8 cellular contexts compared by ENCODE assay signal in the genomic region with DNA sequence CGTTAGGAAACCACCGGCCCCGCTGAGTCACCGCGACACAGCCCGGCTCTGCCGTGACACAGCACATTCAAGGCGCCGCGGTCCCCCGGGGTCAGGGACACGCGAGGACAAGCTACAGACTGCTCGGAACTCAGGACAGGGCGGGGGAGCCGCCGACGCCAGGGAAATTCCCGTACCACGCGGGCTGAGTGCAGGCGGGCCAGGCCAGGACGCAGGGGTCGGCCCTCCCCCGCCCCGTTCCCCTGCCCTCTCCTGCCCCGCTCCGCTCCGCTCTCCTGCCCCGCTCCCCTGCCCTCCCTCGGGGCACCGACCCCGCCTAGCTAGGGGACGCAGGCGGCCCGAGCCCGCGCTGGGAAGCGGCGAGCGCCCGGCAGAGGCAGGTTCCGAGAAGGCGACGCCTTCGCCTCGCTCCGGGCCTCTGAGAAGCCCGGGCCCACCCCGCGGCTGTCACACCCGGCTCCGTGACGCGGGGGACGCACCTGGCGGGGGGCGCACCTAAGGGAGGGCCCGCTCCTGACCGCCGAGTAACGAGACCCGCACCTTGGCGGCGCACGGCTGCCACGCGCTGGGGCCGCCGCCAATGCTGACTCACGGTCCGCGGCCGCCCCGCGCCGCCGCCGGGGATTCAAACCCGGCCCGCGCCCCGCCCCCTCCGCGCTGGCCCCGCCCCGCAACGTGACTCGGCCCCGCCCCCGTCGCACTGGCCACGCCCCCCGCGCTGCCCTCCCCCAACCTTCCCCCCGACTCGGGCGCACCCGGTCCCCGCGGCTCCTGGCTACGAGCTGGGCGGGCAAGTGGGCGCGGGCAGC. TPM values are rescaled to one million over a fixed set of nuclear protein-coding genes. Genes with fewer than 3 reads are reported as not detected.
A peak's percentile ranks its signal among the peaks of the same experiment; 100 is the strongest.
DNase-seq lines count a peak whose midpoint lies in the region; ATAC-seq and TF ChIP-seq lines count a peak whose summit lies in the region.

No MANE protein-coding gene starts in this region.

- H3K27me3 ChIP-seq in H9 (ENCODE audit: insufficient read depth, low read length): no peaks in the 10 kb centered on the region

- H3K56ac ChIP-seq in H9 (ENCODE audit: insufficient read length, low read depth, low read length): no peak overlapping the region

- H3K4me2 ChIP-seq in H9 (ENCODE audit: insufficient read depth, insufficient read length, low read length): peak overlapping the region; percentile 89

- H3K79me1 ChIP-seq in H9 (ENCODE audit: insufficient read depth, low read depth, low read length, poor library complexity, severe bottlenecking): peaks cover 5% of the 10 kb centered on the region

- no peaks in the 10 kb centered on the region for H3K9me3 ChIP-seq in H9 (ENCODE audit: control insufficient read depth, low read depth, low read length)

- H4K91ac ChIP-seq in H9 (ENCODE audit: insufficient read length, low read depth, low read length): peak overlapping the region; percentile 99

- CTCF ChIA-PET in activated CD8-positive, alpha-beta memory T cell treated with anti-CD3 and anti-CD28 coated beads, Interleukin-2, amount 10 ng/mL, durations not matched to agents 7 days and 5 days (lab: Charles Lee): interaction anchor here (0.6 to 2.6 kb wide), 4 partner anchors 8 to 761 kb away, joined by 3 to 10 read pairs (median 5); no protein-coding TSS in a partner anchor

- no peak overlapping the region for H3K27ac ChIP-seq in H9 (ENCODE audit: insufficient read length, low read depth, low read length)

- no peak overlapping the region for H2BK20ac ChIP-seq in H9 (ENCODE audit: low read depth, low read length, poor library complexity, severe bottlenecking)

- H4K5ac ChIP-seq in H9 (ENCODE audit: insufficient read length, low read depth, low read length): no peak overlapping the region

- no CpG with 5 or more reads among the region's 105 CpGs for WGBS in H9 (ENCODE audit: extremely low coverage, insufficient read length, low lambda C conversion rate)

- H3K27me3 Mint-ChIP-seq in H9 (ENCODE audit: low read depth) (no peaks in the 10 kb centered on the region; the same call in 1 of the 2 replicates), endothelial cell (ENCODE audit: unreplicated experiment) (peaks cover 12% of the 10 kb centered on the region)
- no peaks in the 10 kb centered on the region for H3K27me3 Mint-ChIP-seq in activated CD8-positive, alpha-beta memory T cell treated with anti-CD3 and anti-CD28 coated beads, Interleukin-2, amount 10 ng/mL, durations not matched to agents 7 days and 5 days

- peaks cover 18 to 19% of the 10 kb centered on the region in 2 experiments for H3K4me1 Mint-ChIP-seq in H9
- H3K4me1 Mint-ChIP-seq in activated CD8-positive, alpha-beta memory T cell treated with anti-CD3 and anti-CD28 coated beads, Interleukin-2, amount 10 ng/mL, durations not matched to agents 7 days and 5 days: peaks cover 18% of the 10 kb centered on the region
- peaks cover 9% of the 10 kb centered on the region for H3K4me1 Mint-ChIP-seq in endothelial cell (ENCODE audit: unreplicated experiment)

- peak; percentile 83 for ATAC-seq in activated CD8-positive, alpha-beta memory T cell treated with anti-CD3 and anti-CD28 coated beads, Interleukin-2, amount 10 ng/mL, durations not matched to agents 7 days and 5 days
- no peak for ATAC-seq in HG03378 (IDR thresholded peaks at IDR 0.05; ENCODE audit: unreplicated experiment)

- no peak overlapping the region; the same call in 1 of the 2 replicates for H2BK15ac ChIP-seq in H9 (ENCODE audit: low read depth, low read length)

- no peak overlapping the region for H2AFZ ChIP-seq in H9 (ENCODE audit: low read length)

- H3K9ac ChIP-seq in H9 (ENCODE audit: extremely low read depth, insufficient read length, low read length): peak overlapping the region; percentile 54

- no peaks in the 10 kb centered on the region for H3K4me1 ChIP-seq in H9 (ENCODE audit: insufficient read depth, low read length)

- H3K18ac ChIP-seq in H9 (ENCODE audit: insufficient read length, low read depth, low read length): peak overlapping the region; percentile 83

- no peak overlapping the region for H3K23ac ChIP-seq in H9 (ENCODE audit: insufficient read length, low read depth, low read length)

- no peaks in the 10 kb centered on the region for H4K20me1 ChIP-seq in H9 (ENCODE audit: control insufficient read depth, insufficient read depth, insufficient read length)

- no peaks in the 10 kb centered on the region; a peak in 1 of 5 replicates for H3K9me3 Mint-ChIP-seq in H9
- H3K9me3 Mint-ChIP-seq in activated CD8-positive, alpha-beta memory T cell treated with anti-CD3 and anti-CD28 coated beads, Interleukin-2, amount 10 ng/mL, durations not matched to agents 7 days and 5 days (ENCODE audit: low read depth): no peaks in the 10 kb centered on the region
- no peaks in the 10 kb centered on the region for H3K9me3 Mint-ChIP-seq in endothelial cell (ENCODE audit: unreplicated experiment)

- H3K4me3 Mint-ChIP-seq in H9 (peak overlapping the region; percentile 80 to 89), endothelial cell (ENCODE audit: unreplicated experiment) (peak overlapping the region; percentile 87)
- H3K4me3 Mint-ChIP-seq in activated CD8-positive, alpha-beta memory T cell treated with anti-CD3 and anti-CD28 coated beads, Interleukin-2, amount 10 ng/mL, durations not matched to agents 7 days and 5 days: peak overlapping the region; percentile 76

- peaks cover 20% of the 10 kb centered on the region for H3K23me2 ChIP-seq in H9 (ENCODE audit: insufficient read length, low read depth, low read length, poor library complexity, severe bottlenecking)

- no peak overlapping the region for H2AK5ac ChIP-seq in H9 (ENCODE audit: insufficient read length, low read length)

- H4K8ac ChIP-seq in H9 (replicated peaks; ENCODE audit: insufficient read length, low read depth, low read length): no peak overlapping the region

- no peak overlapping the region for H2BK12ac ChIP-seq in H9 (ENCODE audit: insufficient read length, low read depth, low read length)

- H3K4ac ChIP-seq in H9 (ENCODE audit: low read depth, low read length): no peak overlapping the region

- H2BK120ac ChIP-seq in H9 (ENCODE audit: low read depth, low read length, poor library complexity, severe bottlenecking): no peak overlapping the region

- H3K36me3 Mint-ChIP-seq in H9 (ENCODE audit: insufficient read depth in 1 of 3, low read depth in 3 of 3) (peaks cover 3 to 13% (median 4%) of the 10 kb centered on the region in 3 experiments), endothelial cell (ENCODE audit: low read depth, unreplicated experiment) (peaks cover 14% of the 10 kb centered on the region)
- no peaks in the 10 kb centered on the region for H3K36me3 Mint-ChIP-seq in activated CD8-positive, alpha-beta memory T cell treated with anti-CD3 and anti-CD28 coated beads, Interleukin-2, amount 10 ng/mL, durations not matched to agents 7 days and 5 days

- H3K14ac ChIP-seq in H9 (ENCODE audit: insufficient read depth, low read length): peak overlapping the region; percentile 76

- DNase-seq in D341Med (ENCODE audit: low spot score): peak; percentile 95
- no peak for DNase-seq in H9
- DNase-seq in NCI-H69 (lab: John Stamatoyannopoulos, UW): peak; percentile 87
- peak; percentile 78 for DNase-seq in activated CD8-positive, alpha-beta memory T cell treated with anti-CD3 and anti-CD28 coated beads, Interleukin-2, amount 10 ng/mL, durations not matched to agents 7 days and 5 days
- DNase-seq in endothelial cell (ENCODE audit: low spot score): peak; percentile 75
- peak; percentile 30 for DNase-seq in midbrain (lab: John Stamatoyannopoulos, UW)
- DNase-seq in stimulated activated CD8-positive, alpha-beta memory T cell treated with anti-CD3 and anti-CD28 coated beads, Interleukin-15, amount 100 ng/mL, for 48 hours (ENCODE audit: low read depth in 2 of 2): peak; percentile 60 to 67

- TF ChIP-seq CTCF in H9 (conservative IDR thresholded peaks at IDR 0.05) (no peak), endothelial cell (IDR thresholded peaks at IDR 0.05; ENCODE audit: unreplicated experiment) (no peak)

- H3K79me2 ChIP-seq in H9 (ENCODE audit: insufficient read depth, low read length): peaks cover 3% of the 10 kb centered on the region; the same call in 1 of the 2 replicates

- no peak overlapping the region for H2BK5ac ChIP-seq in H9 (ENCODE audit: insufficient read length, low read length)

- no peak overlapping the region for H3T11ph ChIP-seq in H9 (ENCODE audit: low read length)

- H3K27ac Mint-ChIP-seq in H9: peak overlapping the region in 1 of 3 experiments; percentile 92; a peak in 2 of 7 replicates
- peak overlapping the region; percentile 85 for H3K27ac Mint-ChIP-seq in activated CD8-positive, alpha-beta memory T cell treated with anti-CD3 and anti-CD28 coated beads, Interleukin-2, amount 10 ng/mL, durations not matched to agents 7 days and 5 days
- no peak overlapping the region for H3K27ac Mint-ChIP-seq in endothelial cell (ENCODE audit: unreplicated experiment)

RNA-seq across cellular contexts. Expression of a gene that starts 27.5 kb away (rescaled TPM):
- total RNA-seq in H9 (2021): 29.4 and 29.7 TPM in 2 replicates
- total RNA-seq in activated CD8-positive, alpha-beta memory T cell treated with anti-CD3 and anti-CD28 coated beads, Interleukin-2, amount 10 ng/mL, durations not matched to agents 7 days and 5 days: 10 to 100 TPM; 29.3 to 33.0 TPM
- 47.9 TPM for total RNA-seq in endothelial cell (ENCODE audit: unreplicated experiment)

RNA-seq across cellular contexts. Expression of a gene that starts 27.6 kb away (rescaled TPM):
- 58.8 and 65.0 TPM in 2 replicates for total RNA-seq in H9 (2021)
- 10 to 100 TPM; 52.9 to 57.8 TPM for total RNA-seq in activated CD8-positive, alpha-beta memory T cell treated with anti-CD3 and anti-CD28 coated beads, Interleukin-2, amount 10 ng/mL, durations not matched to agents 7 days and 5 days
- total RNA-seq in endothelial cell (ENCODE audit: unreplicated experiment): 68.2 TPM

RNA-seq across cellular contexts. Expression of a gene that starts 35.2 kb away (rescaled TPM):
- total RNA-seq in H9 (2021) (32.0 and 33.3 TPM in 2 replicates), endothelial cell (ENCODE audit: unreplicated experiment) (30.3 TPM)
- 10 to 100 TPM; 30.1 to 43.0 TPM for total RNA-seq in activated CD8-positive, alpha-beta memory T cell treated with anti-CD3 and anti-CD28 coated beads, Interleukin-2, amount 10 ng/mL, durations not matched to agents 7 days and 5 days

RNA-seq across cellular contexts. Expression of a gene that starts 41.3 kb away (rescaled TPM):
- total RNA-seq in H9 (2021): 11.4 and 12.3 TPM in 2 replicates
- 10 to 100 TPM; 15.7 to 18.5 TPM for total RNA-seq in activated CD8-positive, alpha-beta memory T cell treated with anti-CD3 and anti-CD28 coated beads, Interleukin-2, amount 10 ng/mL, durations not matched to agents 7 days and 5 days
- total RNA-seq in endothelial cell (ENCODE audit: unreplicated experiment): 11.4 TPM

RNA-seq across cellular contexts. Expression of a gene that starts 45.8 kb away (rescaled TPM):
- total RNA-seq in H9 (2021) (5.9 and 6.8 TPM in 2 replicates), endothelial cell (ENCODE audit: unreplicated experiment) (6.5 TPM)
- total RNA-seq in activated CD8-positive, alpha-beta memory T cell treated with anti-CD3 and anti-CD28 coated beads, Interleukin-2, amount 10 ng/mL, durations not matched to agents 7 days and 5 days: under 1 TPM; 0.45 to 0.53 TPM
